ENCODE assay signal across 22 cellular contexts in the genomic region with DNA sequence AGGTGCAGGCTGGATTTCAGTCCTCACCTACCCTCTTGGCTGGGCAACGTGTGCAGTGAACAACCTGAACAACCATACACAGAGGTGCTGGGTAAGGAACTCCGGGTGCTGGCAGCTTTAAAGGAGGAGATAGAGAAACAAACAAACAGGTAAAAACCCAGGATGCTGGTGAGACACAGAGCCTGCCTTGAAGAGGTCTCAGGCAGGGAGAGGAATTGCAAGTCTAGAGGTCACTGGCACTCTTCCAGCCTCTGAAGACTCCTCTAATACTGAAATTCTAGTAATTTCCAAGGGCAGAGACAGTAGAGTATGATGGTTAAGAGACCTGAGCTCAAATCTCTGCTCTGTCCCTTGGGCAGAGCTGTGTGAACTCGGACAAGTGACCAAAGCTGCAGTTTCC.
DNase-seq lines count a peak whose midpoint lies in the region; ATAC-seq, FAIRE-seq and TF ChIP-seq lines count a peak whose summit lies in the region.
"Had no signal": no experiment of that assay in that cellular context is flagged by ENCODE, and none has a peak within 500 bp of the region (broad histone marks: within the 10 kb centered on the region; RNA-seq: fewer than 3 reads in every experiment).

No MANE protein-coding gene starts in this region.

- peak overlapping the region in 1 of 2 donors; percentile 34 for H3K9ac ChIP-seq in kidney (ENCODE audit: low read length in 2 of 2)

- no peak overlapping the region for H3K27ac ChIP-seq in breast epithelium
- peak overlapping the region; percentile 49 to 71 for H3K27ac ChIP-seq in kidney (ENCODE audit: low read depth in 2 of 2, low read length in 2 of 2)
- H3K27ac ChIP-seq: stomach had no signal

- no peak for TF ChIP-seq CTCF in MCF 10A (IDR thresholded peaks at IDR 0.05; ENCODE audit: unreplicated experiment)
- no peak for TF ChIP-seq CTCF in breast epithelium (IDR thresholded peaks at IDR 0.05)
- no peak for TF ChIP-seq CTCF in kidney (IDR thresholded peaks at IDR 0.05; ENCODE audit: borderline replicate concordance, extremely low read depth, insufficient read depth)

- POLR2A ChIA-PET in MCF 10A (lab: Yijun Ruan, JAX), result interaction anchor here (0.6 kb wide), 1 partner anchor 1645 kb away, joined by 3 read pairs; no protein-coding TSS in a partner anchor

- CTCF ChIA-PET in MCF 10A (lab: Yijun Ruan, JAX), result no interaction called here

- H3K27ac Mint-ChIP-seq in MCF 10A (ENCODE audit: low read depth, unreplicated experiment), result peak overlapping the region; percentile 47
- peak overlapping the region; percentile 22 for H3K27ac Mint-ChIP-seq in activated T-helper 17 cell treated with anti-CD3 and anti-CD28 coated beads, Interleukin-2, amount 50 U/mL, for 72 hours
- H3K27ac Mint-ChIP-seq: activated naive CD8-positive, alpha-beta T cell; activated T-cell treated with anti-CD3 and anti-CD28 coated beads, Interleukin-2, amount 50 U/mL, for 72 hours had no signal

- no peaks in the 10 kb centered on the region for H3K4me1 ChIP-seq in breast epithelium
- peaks cover 12 to 17% of the 10 kb centered on the region in 2 donors for H3K4me1 ChIP-seq in kidney (ENCODE audit: control insufficient read depth in 1 of 2, insufficient read depth in 1 of 2, low read depth in 1 of 2, low read length in 2 of 2)
- H3K4me1 ChIP-seq: sigmoid colon, stomach had no signal

- no peak for FAIRE-seq in kidney (lab: Jason Lieb, UNC)
- FAIRE-seq: G401.6, TTC549, urothelium cell line had no signal

- intact Hi-C loops in MCF 10A (cut with micrococcal nuclease) (no loop called here), breast epithelium (cut with DNase I; ENCODE audit: low total_unique reads) (no loop called here), kidney (cut with DNase I) (no loop called here), head of caudate nucleus (cut with DNase I) (no loop called here)

- no peaks in the 10 kb centered on the region for H3K36me3 ChIP-seq in breast epithelium
- H3K36me3 ChIP-seq in kidney (ENCODE audit: control insufficient read depth in 1 of 2, insufficient read depth in 2 of 2, low read length in 2 of 2), result peaks cover 0 to 4% of the 10 kb centered on the region in 2 donors

- no peak overlapping the region for H3K4me3 Mint-ChIP-seq in MCF 10A (ENCODE audit: unreplicated experiment)
- no peak overlapping the region for H3K4me3 Mint-ChIP-seq in activated T-helper 17 cell treated with anti-CD3 and anti-CD28 coated beads, Interleukin-2, amount 50 U/mL, for 72 hours
- H3K4me3 Mint-ChIP-seq: activated naive CD8-positive, alpha-beta T cell; activated T-cell treated with anti-CD3 and anti-CD28 coated beads, Interleukin-2, amount 50 U/mL, for 72 hours; CD8-positive, alpha-beta memory T cell had no signal

- no peak for ATAC-seq in activated T-helper 17 cell treated with anti-CD3 and anti-CD28 coated beads, Interleukin-2, amount 50 U/mL, for 72 hours (replicated peaks)
- ATAC-seq: activated T-cell treated with anti-CD3 and anti-CD28 coated beads, Interleukin-2, amount 50 U/mL, for 72 hours; left cardiac atrium; Panc1 had no signal

- H3K9me3 Mint-ChIP-seq in MCF 10A (ENCODE audit: unreplicated experiment), result no peaks in the 10 kb centered on the region
- H3K9me3 Mint-ChIP-seq in activated T-helper 17 cell treated with anti-CD3 and anti-CD28 coated beads, Interleukin-2, amount 50 U/mL, for 72 hours, result no peaks in the 10 kb centered on the region
- H3K9me3 Mint-ChIP-seq: activated T-cell treated with anti-CD3 and anti-CD28 coated beads, Interleukin-2, amount 50 U/mL, for 72 hours; CD8-positive, alpha-beta memory T cell had no signal

- H3K27me3 Mint-ChIP-seq in MCF 10A (ENCODE audit: insufficient read depth, unreplicated experiment), result peaks cover 18% of the 10 kb centered on the region
- peaks cover 2% of the 10 kb centered on the region for H3K27me3 Mint-ChIP-seq in activated T-helper 17 cell treated with anti-CD3 and anti-CD28 coated beads, Interleukin-2, amount 50 U/mL, for 72 hours
- H3K27me3 Mint-ChIP-seq: activated naive CD8-positive, alpha-beta T cell had no signal

- DNase-seq in MCF 10A (ENCODE audit: unreplicated experiment) (peak; percentile 11), breast epithelium (ENCODE audit: low spot score in 2 of 2) (no peak), kidney (no peak), NCI-H187 treated with DMSO at 0.1 percent for 48 hours (lab: John Stamatoyannopoulos, UW) (no peak), head of caudate nucleus (no peak), NCI-H146 treated with DMSO at 0.1 percent for 48 hours (lab: John Stamatoyannopoulos, UW; ENCODE audit: unreplicated experiment) (no peak), NCI-H748 treated with DMSO at 0.1 percent for 48 hours (lab: John Stamatoyannopoulos, UW) (no peak)
- DNase-seq: activated T-cell treated with anti-CD3 and anti-CD28 coated beads, Interleukin-2, amount 50 U/mL, for 72 hours; CD8-positive, alpha-beta memory T cell; GOT3; hippocampal formation; left cardiac atrium; NCI-H2081; sigmoid colon; stimulated activated CD4-positive, alpha-beta T cell treated with anti-CD3 and anti-CD28 coated beads, Interleukin-1b, Interleukin-23, amount 100 ng/mL, for 48 hours; stomach had no signal

- no peak overlapping the region for H3K4me3 ChIP-seq in breast epithelium
- H3K4me3 ChIP-seq in kidney (ENCODE audit: low read length in 2 of 2), result no peak overlapping the region
- H3K4me3 ChIP-seq: sigmoid colon, stomach had no signal

- no peaks in the 10 kb centered on the region for H3K27me3 ChIP-seq in breast epithelium
- H3K27me3 ChIP-seq: sigmoid colon, stomach had no signal

- H3K9me3 ChIP-seq in breast epithelium (no peaks in the 10 kb centered on the region), kidney (ENCODE audit: control insufficient read depth in 1 of 2, low read length in 2 of 2) (no peaks in the 10 kb centered on the region)
- H3K9me3 ChIP-seq: sigmoid colon, stomach had no signal

- TF ChIP-seq POLR2A in breast epithelium (IDR thresholded peaks at IDR 0.05), result no peak

- H3K36me3 Mint-ChIP-seq in MCF 10A (ENCODE audit: insufficient read depth, unreplicated experiment), result no peaks in the 10 kb centered on the region
- H3K36me3 Mint-ChIP-seq in activated T-helper 17 cell treated with anti-CD3 and anti-CD28 coated beads, Interleukin-2, amount 50 U/mL, for 72 hours (ENCODE audit: low read depth), result no peaks in the 10 kb centered on the region
- H3K36me3 Mint-ChIP-seq: activated naive CD8-positive, alpha-beta T cell had no signal

- no TSS peak for BruUV-seq in MCF 10A (replicated peaks; lab: Mats Ljungman, UMichigan)

- H3K4me1 Mint-ChIP-seq in MCF 10A (ENCODE audit: insufficient read depth, unreplicated experiment), result no peaks in the 10 kb centered on the region
- no peaks in the 10 kb centered on the region for H3K4me1 Mint-ChIP-seq in activated T-helper 17 cell treated with anti-CD3 and anti-CD28 coated beads, Interleukin-2, amount 50 U/mL, for 72 hours
- H3K4me1 Mint-ChIP-seq: CD8-positive, alpha-beta memory T cell had no signal

Comparison
In these comparisons a context has a peak if more than half of its experiments do, and no peak if none do; other contexts are left out.
1. H3K27ac ChIP-seq: peak in kidney (2 of 2); none in breast epithelium (0 of 2).